In the genomic region with DNA sequence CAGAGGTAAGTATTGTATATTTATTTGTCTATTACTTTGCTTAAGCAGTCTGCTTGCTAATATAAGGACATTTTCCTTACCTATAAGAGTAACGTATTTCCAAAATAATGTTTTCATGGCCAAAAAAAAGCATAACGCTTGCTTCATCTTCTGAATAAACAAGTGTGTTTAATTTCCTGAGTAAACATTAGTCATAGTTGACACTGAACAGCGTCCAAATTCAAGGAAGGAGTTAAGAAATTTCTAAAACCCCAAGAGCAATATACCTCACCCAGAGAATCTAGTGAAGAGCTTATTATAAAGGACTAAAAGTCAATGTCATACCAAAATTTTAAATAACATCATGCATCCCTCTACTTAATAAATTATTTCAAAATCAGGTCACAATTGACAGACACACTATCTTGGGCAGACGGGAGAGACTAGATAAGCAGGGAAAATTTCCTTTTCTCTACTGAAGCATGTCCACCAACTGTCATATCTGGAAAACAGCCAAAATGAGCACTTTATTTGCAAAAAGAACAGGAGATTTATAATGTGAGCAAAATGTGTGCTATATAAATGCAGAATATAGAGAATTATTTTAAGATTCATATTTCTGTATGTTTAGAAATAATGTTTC, we compare ENCODE assay signal across 1 cellular context.
TF ChIP-seq lines count a peak whose summit lies in the region.

No MANE protein-coding gene starts in this region.

TF ChIP-seq in A549, 52 proteins besides CTCF, POLR2A, EP300 and RAD21 (continued from another document):
- TF ChIP-seq RARB (CRISPR knock-in tag; IDR thresholded peaks at IDR 0.05) (no peak), POLR2AphosphoS2 (conservative IDR thresholded peaks at IDR 0.05; ENCODE audit: low read length) (no peak), FOXS1 (CRISPR knock-in tag; IDR thresholded peaks at IDR 0.05) (peak; percentile 76; the same call in 1 of the 2 replicates), HOXB13 (CRISPR knock-in tag; IDR thresholded peaks at IDR 0.05; ENCODE audit: low read depth) (no peak), MAFK (IDR thresholded peaks at IDR 0.05; ENCODE audit: partially characterized antibody) (no peak), TFCP2L1 (CRISPR knock-in tag; IDR thresholded peaks at IDR 0.05) (no peak), MAX (IDR thresholded peaks at IDR 0.05) (no peak), HOXB5 (CRISPR knock-in tag; IDR thresholded peaks at IDR 0.05) (no peak), MYC (IDR thresholded peaks at IDR 0.05; ENCODE audit: borderline replicate concordance, low read length) (no peak), HEYL (CRISPR knock-in tag; IDR thresholded peaks at IDR 0.05) (no peak), RCOR1 (IDR thresholded peaks at IDR 0.05; ENCODE audit: low read depth, low read length) (no peak), ESRRA (IDR thresholded peaks at IDR 0.05; ENCODE audit: borderline replicate concordance, low read length) (no peak), NPAS2 (CRISPR knock-in tag; IDR thresholded peaks at IDR 0.05; ENCODE audit: borderline replicate concordance) (no peak), FOSB (CRISPR knock-in tag; IDR thresholded peaks at IDR 0.05) (peak; percentile 46; the same call in 1 of the 2 replicates), FOSL2 (IDR thresholded peaks at IDR 0.05) (peak; percentile 85), FOSL2 (CRISPR knock-in tag; IDR thresholded peaks at IDR 0.05) (peak; percentile 93), CBX2 (IDR thresholded peaks at IDR 0.05; ENCODE audit: borderline replicate concordance, low read depth) (no peak), CHD2 (IDR thresholded peaks at IDR 0.05; ENCODE audit: low read length, partially characterized antibody) (no peak), CEBPB (IDR thresholded peaks at IDR 0.05) (peak; percentile 89 to 96), ZNF302 (CRISPR knock-in tag; IDR thresholded peaks at IDR 0.05) (no peak), KDM5A (IDR thresholded peaks at IDR 0.05) (no peak), GATA3 (IDR thresholded peaks at IDR 0.05; ENCODE audit: borderline replicate concordance) (peak; percentile 82; the same call in 1 of the 2 replicates), RNF2 (IDR thresholded peaks at IDR 0.05; ENCODE audit: borderline replicate concordance, low read depth) (no peak), NFE2L2 (conservative IDR thresholded peaks at IDR 0.05; ENCODE audit: low read length) (no peak), KDM1A (IDR thresholded peaks at IDR 0.05; ENCODE audit: low read depth) (no peak), ZSCAN20 (CRISPR knock-in tag; IDR thresholded peaks at IDR 0.05) (no peak), JUN (IDR thresholded peaks at IDR 0.05) (peak in 1 of 2 experiments; percentile 65; a peak in 1 of 5 replicates), CBX8 (IDR thresholded peaks at IDR 0.05) (no peak), BHLHE40 (IDR thresholded peaks at IDR 0.05; ENCODE audit: low read depth, low read length) (no peak), TP53 (CRISPR knock-in tag; IDR thresholded peaks at IDR 0.05) (no peak)
- TF ChIP-seq, protein P1, sequence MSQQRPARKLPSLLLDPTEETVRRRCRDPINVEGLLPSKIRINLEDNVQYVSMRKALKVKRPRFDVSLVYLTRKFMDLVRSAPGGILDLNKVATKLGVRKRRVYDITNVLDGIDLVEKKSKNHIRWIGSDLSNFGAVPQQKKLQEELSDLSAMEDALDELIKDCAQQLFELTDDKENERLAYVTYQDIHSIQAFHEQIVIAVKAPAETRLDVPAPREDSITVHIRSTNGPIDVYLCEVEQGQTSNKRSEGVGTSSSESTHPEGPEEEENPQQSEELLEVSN (IDR thresholded peaks at IDR 0.05; ENCODE audit: borderline replicate concordance, low read depth): no peak
- TF ChIP-seq, protein P2, sequence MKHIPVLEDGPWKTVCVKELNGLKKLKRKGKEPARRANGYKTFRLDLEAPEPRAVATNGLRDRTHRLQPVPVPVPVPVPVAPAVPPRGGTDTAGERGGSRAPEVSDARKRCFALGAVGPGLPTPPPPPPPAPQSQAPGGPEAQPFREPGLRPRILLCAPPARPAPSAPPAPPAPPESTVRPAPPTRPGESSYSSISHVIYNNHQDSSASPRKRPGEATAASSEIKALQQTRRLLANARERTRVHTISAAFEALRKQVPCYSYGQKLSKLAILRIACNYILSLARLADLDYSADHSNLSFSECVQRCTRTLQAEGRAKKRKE (CRISPR knock-in tag; IDR thresholded peaks at IDR 0.05; ENCODE audit: low read depth): no peak
- TF ChIP-seq, protein P3, sequence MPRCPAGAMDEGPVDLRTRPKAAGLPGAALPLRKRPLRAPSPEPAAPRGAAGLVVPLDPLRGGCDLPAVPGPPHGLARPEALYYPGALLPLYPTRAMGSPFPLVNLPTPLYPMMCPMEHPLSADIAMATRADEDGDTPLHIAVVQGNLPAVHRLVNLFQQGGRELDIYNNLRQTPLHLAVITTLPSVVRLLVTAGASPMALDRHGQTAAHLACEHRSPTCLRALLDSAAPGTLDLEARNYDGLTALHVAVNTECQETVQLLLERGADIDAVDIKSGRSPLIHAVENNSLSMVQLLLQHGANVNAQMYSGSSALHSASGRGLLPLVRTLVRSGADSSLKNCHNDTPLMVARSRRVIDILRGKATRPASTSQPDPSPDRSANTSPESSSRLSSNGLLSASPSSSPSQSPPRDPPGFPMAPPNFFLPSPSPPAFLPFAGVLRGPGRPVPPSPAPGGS (IDR thresholded peaks at IDR 0.05): peak; percentile 70; the same call in 1 of the 3 replicates
- TF ChIP-seq, protein P4, sequence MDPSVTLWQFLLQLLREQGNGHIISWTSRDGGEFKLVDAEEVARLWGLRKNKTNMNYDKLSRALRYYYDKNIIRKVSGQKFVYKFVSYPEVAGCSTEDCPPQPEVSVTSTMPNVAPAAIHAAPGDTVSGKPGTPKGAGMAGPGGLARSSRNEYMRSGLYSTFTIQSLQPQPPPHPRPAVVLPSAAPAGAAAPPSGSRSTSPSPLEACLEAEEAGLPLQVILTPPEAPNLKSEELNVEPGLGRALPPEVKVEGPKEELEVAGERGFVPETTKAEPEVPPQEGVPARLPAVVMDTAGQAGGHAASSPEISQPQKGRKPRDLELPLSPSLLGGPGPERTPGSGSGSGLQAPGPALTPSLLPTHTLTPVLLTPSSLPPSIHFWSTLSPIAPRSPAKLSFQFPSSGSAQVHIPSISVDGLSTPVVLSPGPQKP (IDR thresholded peaks at IDR 0.05; ENCODE audit: low read depth, low read length): no peak
- TF ChIP-seq, protein P5, sequence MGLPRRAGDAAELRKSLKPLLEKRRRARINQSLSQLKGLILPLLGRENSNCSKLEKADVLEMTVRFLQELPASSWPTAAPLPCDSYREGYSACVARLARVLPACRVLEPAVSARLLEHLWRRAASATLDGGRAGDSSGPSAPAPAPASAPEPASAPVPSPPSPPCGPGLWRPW (IDR thresholded peaks at IDR 0.05): peak; percentile 64; the same call in 1 of the 2 replicates
